In the genomic region with DNA sequence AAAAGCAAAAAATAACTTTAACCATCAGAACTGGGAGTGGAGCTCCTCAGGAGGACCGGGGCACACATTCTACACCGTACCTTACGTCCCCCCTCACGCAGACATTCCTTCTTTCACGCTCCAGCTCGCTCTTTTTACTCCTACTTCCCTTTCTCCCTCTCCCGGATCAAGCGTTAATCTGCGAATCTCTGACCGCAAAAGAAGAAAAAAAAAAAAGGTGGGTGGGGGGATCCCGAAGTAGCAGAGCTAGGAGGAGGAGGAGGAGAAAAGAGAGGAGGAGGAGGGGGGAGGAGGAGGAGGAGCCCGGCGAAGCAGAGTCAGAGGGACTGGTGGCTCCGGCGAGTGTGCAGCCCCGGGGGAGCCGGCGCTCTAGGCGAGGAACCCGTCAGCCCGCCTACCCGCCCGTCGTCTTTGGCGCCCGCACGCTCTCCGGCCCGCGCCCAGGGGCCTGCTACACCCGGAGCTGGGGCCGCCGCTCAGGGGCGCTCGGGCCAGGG, we compare ENCODE assay signal across 8 cellular contexts. TPM values are rescaled to one million over a fixed set of nuclear protein-coding genes. Genes with fewer than 3 reads are reported as not detected.
A peak's percentile ranks its signal among the peaks of the same experiment; 100 is the strongest.
DNase-seq lines count a peak whose midpoint lies in the region; ATAC-seq, FAIRE-seq and TF ChIP-seq lines count a peak whose summit lies in the region.

A gene (plus strand): TSS at position 320 of the 497 bp plus-strand sequence.

- H3K4me2 ChIP-seq in A549, result peak within 1 kb of the TSS; percentile 93

- ATAC-seq in A549, result peak; percentile 72 to 75
- no peak for ATAC-seq in HG03196 (IDR thresholded peaks at IDR 0.05; ENCODE audit: unreplicated experiment)

- H3K9ac ChIP-seq in HUES48 (ENCODE audit: low read depth, low read length), result peak within 1 kb of the TSS; percentile 73
- peak within 1 kb of the TSS; percentile 50 for H3K9ac ChIP-seq in iPS-18a (ENCODE audit: low read length)

- H3K27me3 Mint-ChIP-seq in activated naive CD4-positive, alpha-beta T cell treated with anti-CD3 and anti-CD28 coated beads, Interleukin-2, amount 50 U/mL, for 24 hours, result peaks cover 19% of the 10 kb centered on the region

- 1% methylated on average over 22 of the region's 35 CpGs for WGBS in A549 (ENCODE audit: missing lambda C conversion rate)

- peak within 1 kb of the TSS; percentile 57 for H3K4me3 ChIP-seq in A549
- H3K4me3 ChIP-seq in HUES48 (ENCODE audit: low read depth, low read length), result peak within 1 kb of the TSS; percentile 78
- H3K4me3 ChIP-seq in iPS-18a (ENCODE audit: low read length), result peak within 1 kb of the TSS; percentile 66

- CTCF ChIA-PET in A549 (lab: Yijun Ruan, JAX), result interaction anchor here (0.7 to 4.8 kb wide), 25 partner anchors 8 to 221 kb away, joined by 3 to 37 read pairs (median 4); a partner anchor contains a TSS

- TF ChIP-seq EP300 in A549 (IDR thresholded peaks at IDR 0.05), result no peak

- H3K36me3 Mint-ChIP-seq in activated naive CD4-positive, alpha-beta T cell treated with anti-CD3 and anti-CD28 coated beads, Interleukin-2, amount 50 U/mL, for 24 hours, result no peaks in the 10 kb centered on the region

- H3K4me1 ChIP-seq in A549, result 0 out of 3 replicates have a peak, but pooled peaks cover 4% of the 10 kb centered on the region
- H3K4me1 ChIP-seq in HUES48 (ENCODE audit: control insufficient read depth, insufficient read depth, low read length), result 0 out of 2 replicates have a peak, but pooled peaks cover 3% of the 10 kb centered on the region
- peaks cover 7% of the 10 kb centered on the region for H3K4me1 ChIP-seq in iPS-18a (ENCODE audit: control insufficient read depth, low read depth, low read length)

- DNase-seq in A549 (ENCODE audit: low read depth in 1 of 2, low spot score in 1 of 2), result peak in 1 of 2 experiments; percentile 25
- DNase-seq in stimulated activated CD4-positive, alpha-beta T cell treated with anti-CD3 and anti-CD28 coated beads, Interleukin-1b, Interleukin-23, amount 100 ng/mL, for 4 hours (ENCODE audit: low read depth in 2 of 2), result peak; percentile 17 to 29
- no peak for DNase-seq in NCI-H2029 (lab: John Stamatoyannopoulos, UW)
- no peak for DNase-seq in RKO (ENCODE audit: low spot score)

- POLR2A ChIA-PET in A549 (lab: Yijun Ruan, JAX), result interaction anchor here (1.0 to 1.2 kb wide), 2 partner anchors 85 to 222 kb away, joined by 3 read pairs; no protein-coding TSS in a partner anchor

- no peaks in the 10 kb centered on the region for H3K9me3 ChIP-seq in A549
- H3K9me3 ChIP-seq in HUES48 (ENCODE audit: control insufficient read depth, insufficient read depth, low read length), result peaks cover 13% of the 10 kb centered on the region; the same call in 1 of the 2 replicates
- peaks cover 6% of the 10 kb centered on the region for H3K9me3 ChIP-seq in iPS-18a (ENCODE audit: control insufficient read depth, low read depth, low read length)

- H3K4me1 Mint-ChIP-seq in activated naive CD4-positive, alpha-beta T cell treated with anti-CD3 and anti-CD28 coated beads, Interleukin-2, amount 50 U/mL, for 24 hours, result peaks cover 4% of the 10 kb centered on the region

- peak within 1 kb of the TSS; percentile 71 for H3K4me3 Mint-ChIP-seq in activated naive CD4-positive, alpha-beta T cell treated with anti-CD3 and anti-CD28 coated beads, Interleukin-2, amount 50 U/mL, for 24 hours

- H3K36me3 ChIP-seq in HUES48 (ENCODE audit: control insufficient read depth, insufficient read depth, low read length), result no peaks in the 10 kb centered on the region
- no peaks in the 10 kb centered on the region for H3K36me3 ChIP-seq in iPS-18a (ENCODE audit: control insufficient read depth, low read depth, low read length)

- TF ChIP-seq CTCF in A549 (IDR thresholded peaks at IDR 0.05), result no peak

- no peak within 1 kb of the TSS for H3K27ac Mint-ChIP-seq in activated naive CD4-positive, alpha-beta T cell treated with anti-CD3 and anti-CD28 coated beads, Interleukin-2, amount 50 U/mL, for 24 hours

- H3K27me3 ChIP-seq in HUES48 (ENCODE audit: control insufficient read depth, insufficient read depth, low read length) (no peaks in the 10 kb centered on the region), iPS-18a (ENCODE audit: control insufficient read depth, insufficient read depth, low read length) (no peaks in the 10 kb centered on the region)

- no peak for TF ChIP-seq RAD21 in A549 (conservative IDR thresholded peaks at IDR 0.05 in 1 of 2, IDR thresholded peaks at IDR 0.05 in 1 of 2)

- no peaks in the 10 kb centered on the region for H3K9me3 Mint-ChIP-seq in activated naive CD4-positive, alpha-beta T cell treated with anti-CD3 and anti-CD28 coated beads, Interleukin-2, amount 50 U/mL, for 24 hours

- peak; percentile 19; the same call in 1 of the 2 replicates for TF ChIP-seq POLR2A in A549 (IDR thresholded peaks at IDR 0.05; ENCODE audit: low read length)

- H3K27ac ChIP-seq in A549 (peak within 1 kb of the TSS; percentile 62 to 89; a peak in 4 of 6 replicates), HUES48 (ENCODE audit: low read depth, low read length) (peak within 1 kb of the TSS; percentile 76), iPS-18a (ENCODE audit: low read length) (no peak within 1 kb of the TSS)

- FAIRE-seq in A549 (lab: Jason Lieb, UNC), result no peak

TF ChIP-seq in A549, 52 proteins besides CTCF, POLR2A, EP300 and RAD21:
- TF ChIP-seq KDM1A (IDR thresholded peaks at IDR 0.05; ENCODE audit: low read depth), result no peak
- TF ChIP-seq, protein P1, sequence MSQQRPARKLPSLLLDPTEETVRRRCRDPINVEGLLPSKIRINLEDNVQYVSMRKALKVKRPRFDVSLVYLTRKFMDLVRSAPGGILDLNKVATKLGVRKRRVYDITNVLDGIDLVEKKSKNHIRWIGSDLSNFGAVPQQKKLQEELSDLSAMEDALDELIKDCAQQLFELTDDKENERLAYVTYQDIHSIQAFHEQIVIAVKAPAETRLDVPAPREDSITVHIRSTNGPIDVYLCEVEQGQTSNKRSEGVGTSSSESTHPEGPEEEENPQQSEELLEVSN (IDR thresholded peaks at IDR 0.05; ENCODE audit: borderline replicate concordance, low read depth), result 0 out of 2 replicates have a peak, but pooled peaks have one; percentile 29
- TF ChIP-seq, protein P2, sequence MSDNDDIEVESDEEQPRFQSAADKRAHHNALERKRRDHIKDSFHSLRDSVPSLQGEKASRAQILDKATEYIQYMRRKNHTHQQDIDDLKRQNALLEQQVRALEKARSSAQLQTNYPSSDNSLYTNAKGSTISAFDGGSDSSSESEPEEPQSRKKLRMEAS (IDR thresholded peaks at IDR 0.05), result 0 out of 2 replicates have a peak, but pooled peaks have one; percentile 37

RNA-seq across cellular contexts. Expression of the gene that starts here (rescaled TPM):
- polyA plus RNA-seq in A549 (2011; rRNA removed), result 0.48 and 0.89 TPM in 2 replicates
- 0.25 and 0.31 TPM in 2 replicates for polyA plus RNA-seq in A549 (2012; cell fraction: cytosol; rRNA removed)
- 0.56 TPM in 2 replicates for polyA plus RNA-seq in A549 (2012; cell fraction: nucleus; rRNA removed)
- 0.26 to 0.31 TPM (median 0.29 TPM) in 3 replicates for polyA plus RNA-seq in A549 (2017; fragmentation: RNase III; extraction: RNeasy Plus Mini Kit Qiagen cat#74134 plus additional on column Dnase treatment)
- polyA minus RNA-seq in A549 (2011; rRNA and poly(A)+ RNA removed), result 1.3 and 1.7 TPM in 2 replicates

Comparison
In these comparisons a context has a peak if more than half of its experiments do, and no peak if none do; other contexts are left out.
1. DNase-seq: peak in stimulated activated CD4-positive, alpha-beta T cell treated with anti-CD3 and anti-CD28 coated beads, Interleukin-1b, Interleukin-23, amount 100 ng/mL, for 4 hours (2 of 2); none in NCI-H2029 (single experiment) and RKO (single experiment).
2. Peak in every context shown above with its lines, with median percentiles within 50 percentile points of each other: H3K4me3 ChIP-seq.